In genomic region chr19:4759388-4760284, GRCh38 we compare ENCODE assay signal across 8 cellular contexts. TPM values are rescaled to one million over a fixed set of nuclear protein-coding genes. Genes with fewer than 3 reads are reported as not detected.
A peak's percentile ranks its signal among the peaks of the same experiment; 100 is the strongest.
DNase-seq lines count a peak whose midpoint lies in the region.

No MANE protein-coding gene starts in this region.

- H3K9me3 ChIP-seq in endocrine pancreas (ENCODE audit: control insufficient read depth, low read length) = no peaks in the 10 kb centered on the region

- H3K9ac ChIP-seq in endocrine pancreas (ENCODE audit: control insufficient read depth, insufficient read depth, low read length) = peak overlapping the region; percentile 79

- DNase-seq in EH (ENCODE audit: low read depth) (peak; percentile 87), HT-29 (ENCODE audit: low spot score) (peak; percentile 83), NOMO-1 (lab: John Stamatoyannopoulos, UW; ENCODE audit: unreplicated experiment in 2 of 2) (peak; percentile 90 to 93), lung microvascular endothelial cell (ENCODE audit: low read depth in 2 of 2) (peak; percentile 85 to 89), GF-D8 (lab: John Stamatoyannopoulos, UW) (no peak)
- DNase-seq in activated CD8-positive, alpha-beta memory T cell treated with anti-CD3 and anti-CD28 coated beads, Interleukin-2, amount 50 U/mL, for 24 hours (ENCODE audit: extremely low read depth) = peak; percentile 10
- DNase-seq in stimulated activated CD4-positive, alpha-beta T cell treated with anti-CD3 and anti-CD28 coated beads, TNF-alpha, amount 100 ng/mL, for 1 hour (ENCODE audit: low read depth in 3 of 3, low spot score in 1 of 3) = peak in 2 of 3 donors; percentile 2 to 25

- H3K4me3 ChIP-seq in endocrine pancreas (ENCODE audit: control insufficient read depth, insufficient read depth, low read length) = peak overlapping the region; percentile 53

- peaks cover 4% of the 10 kb centered on the region for H3K4me1 ChIP-seq in endocrine pancreas (ENCODE audit: control insufficient read depth, insufficient read depth, low read length)

- no peaks in the 10 kb centered on the region for H3K36me3 ChIP-seq in endocrine pancreas (ENCODE audit: control insufficient read depth, insufficient read depth, low read length)

- no peaks in the 10 kb centered on the region for H3K27me3 ChIP-seq in endocrine pancreas (ENCODE audit: control insufficient read depth, insufficient read depth, low read length)

RNA-seq across cellular contexts. Expression of gene FEM1A, which starts 31.9 kb away (rescaled TPM):
- total RNA-seq in HT-29 (2014; rRNA removed; shearing (Covaris generic)) = 17.8 and 22.2 TPM in 2 replicates
- 10.0 and 17.3 TPM in 2 replicates for total RNA-seq in lung microvascular endothelial cell

RNA-seq across cellular contexts. Expression of gene DPP9, which starts 36.0 kb away (rescaled TPM):
- total RNA-seq in HT-29 (2014; rRNA removed; shearing (Covaris generic)) = 72.8 and 74.3 TPM in 2 replicates
- 14.2 and 19.4 TPM in 2 replicates for total RNA-seq in lung microvascular endothelial cell
